Comparison of ENCODE assay signal across 9 cellular contexts in genomic region chr2:159118115-159118858, GRCh38.
DNase-seq lines count a peak whose midpoint lies in the region; ATAC-seq, FAIRE-seq and TF ChIP-seq lines count a peak whose summit lies in the region.
"Had no signal": no experiment of that assay in that cellular context is flagged by ENCODE, and none has a peak within 500 bp of the region (broad histone marks: within the 10 kb centered on the region; RNA-seq: fewer than 3 reads in every experiment).

No MANE protein-coding gene starts in this region.

- H3K9me3 Mint-ChIP-seq in CD8-positive, alpha-beta T cell: peaks cover 2% of the 10 kb centered on the region
- H3K9me3 Mint-ChIP-seq in activated CD8-positive, alpha-beta T cell treated with anti-CD3 and anti-CD28 coated beads for 36 hours: no peaks in the 10 kb centered on the region

- H2BK20ac ChIP-seq in H1 (ENCODE audit: low read length): no peak overlapping the region

- CTCF ChIA-PET in CD8-positive, alpha-beta T cell (lab: Charles Lee): interaction anchor here (0.5 to 6.8 kb wide), 54 partner anchors 9 to 1083 kb away, joined by 3 to 87 read pairs (median 4); no protein-coding TSS in a partner anchor
- CTCF ChIA-PET in activated CD8-positive, alpha-beta T cell treated with anti-CD3 and anti-CD28 coated beads for 36 hours (lab: Charles Lee): interaction anchor here (0.6 to 5.0 kb wide), 59 partner anchors 9 to 1084 kb away, joined by 3 to 69 read pairs (median 4); no protein-coding TSS in a partner anchor
- CTCF ChIA-PET in H1 (lab: Charles Lee; ENCODE audit: partially characterized antibody): interaction anchor here (0.6 to 6.2 kb wide), 84 partner anchors 9 to 1943 kb away, joined by 3 to 79 read pairs (median 5); no protein-coding TSS in a partner anchor

- H2AFZ ChIP-seq in H1 (ENCODE audit: low read length): no peak overlapping the region

- no peak overlapping the region for H4K91ac ChIP-seq in H1 (replicated peaks; ENCODE audit: insufficient read length, low read length)

- no peak overlapping the region for H2BK12ac ChIP-seq in H1 (ENCODE audit: low read depth, low read length)

- TF ChIP-seq RAD21 in H1 (IDR thresholded peaks at IDR 0.05 in 1 of 2, conservative IDR thresholded peaks at IDR 0.05 in 1 of 2; ENCODE audit: low read depth in 2 of 2, low read length in 2 of 2): peak; percentile 96 to 97

- H3K79me2 ChIP-seq in H1 (ENCODE audit: control insufficient read depth in 1 of 2, insufficient read depth in 2 of 2, low read length in 2 of 2): no peaks in the 10 kb centered on the region

- no peak overlapping the region for H4K8ac ChIP-seq in H1 (ENCODE audit: extremely low read depth, insufficient read depth, low read length)

- no peak overlapping the region for H2AK5ac ChIP-seq in H1 (ENCODE audit: low read depth, low read length)

- no peak overlapping the region for H3K4me3 Mint-ChIP-seq in CD8-positive, alpha-beta T cell
- H3K4me3 Mint-ChIP-seq in activated CD8-positive, alpha-beta T cell treated with anti-CD3 and anti-CD28 coated beads for 36 hours: no peak overlapping the region
- H3K4me3 Mint-ChIP-seq: activated naive CD8-positive, alpha-beta T cell had no signal

- H3K9me3 ChIP-seq in CD8-positive, alpha-beta T cell (ENCODE audit: low read length): no peaks in the 10 kb centered on the region
- no peaks in the 10 kb centered on the region for H3K9me3 ChIP-seq in H1 (ENCODE audit: insufficient read depth in 2 of 2, low read depth in 1 of 2, low read length in 1 of 2)

- no peak overlapping the region for H3K23ac ChIP-seq in H1 (ENCODE audit: insufficient read length)

- no peak overlapping the region for H2BK120ac ChIP-seq in H1 (replicated peaks; ENCODE audit: low read depth, low read length)

- peaks cover 12% of the 10 kb centered on the region for H3K4me1 Mint-ChIP-seq in CD8-positive, alpha-beta T cell (ENCODE audit: low read depth)
- peaks cover 4% of the 10 kb centered on the region for H3K4me1 Mint-ChIP-seq in activated CD8-positive, alpha-beta T cell treated with anti-CD3 and anti-CD28 coated beads for 36 hours (ENCODE audit: low read depth)

- H3K36me3 ChIP-seq in CD8-positive, alpha-beta T cell (ENCODE audit: insufficient read depth, low read length): no peaks in the 10 kb centered on the region
- no peaks in the 10 kb centered on the region for H3K36me3 ChIP-seq in H1 (ENCODE audit: control insufficient read depth in 2 of 4, insufficient read depth in 4 of 4, low read length in 3 of 4)

- no peaks in the 10 kb centered on the region for H3K4me1 ChIP-seq in CD8-positive, alpha-beta T cell (ENCODE audit: insufficient read depth, low read length)
- no peaks in the 10 kb centered on the region for H3K4me1 ChIP-seq in H1 (replicated peaks in 1 of 4; ENCODE audit: control insufficient read depth in 3 of 4, insufficient read depth in 4 of 4, low read length in 3 of 4)

- H4K20me1 ChIP-seq in H1 (replicated peaks in 1 of 2; ENCODE audit: control insufficient read depth in 1 of 2, insufficient read depth in 2 of 2, low read length in 2 of 2): no peaks in the 10 kb centered on the region

- H3K9ac ChIP-seq in H1 (replicated peaks in 1 of 4; ENCODE audit: extremely low read depth in 1 of 4, low read depth in 3 of 4, low read length in 3 of 4): no peak overlapping the region

- 57% methylated on average over 11 of the region's 11 CpGs; no CpG with 5 or more reads in 1 of the 2 experiments for WGBS in H1 (ENCODE audit: extremely low coverage in 1 of 2, insufficient coverage in 1 of 2, insufficient read length in 1 of 2, insufficient replicate concordance in 2 of 2, low coverage in 1 of 2, low lambda C conversion rate in 2 of 2, missing lambda C conversion rate in 1 of 2), 2 experiments

- no peaks in the 10 kb centered on the region for H3K79me1 ChIP-seq in H1 (ENCODE audit: low read depth, low read length)

- no peak overlapping the region for H3K27ac Mint-ChIP-seq in CD8-positive, alpha-beta T cell
- no peak overlapping the region for H3K27ac Mint-ChIP-seq in activated CD8-positive, alpha-beta T cell treated with anti-CD3 and anti-CD28 coated beads for 36 hours
- H3K27ac Mint-ChIP-seq: activated naive CD8-positive, alpha-beta T cell had no signal

- FAIRE-seq in H1 (lab: Jason Lieb, UNC): peak; percentile 50

- no peaks in the 10 kb centered on the region for H3K27me3 ChIP-seq in CD8-positive, alpha-beta T cell (ENCODE audit: insufficient read depth, low read length)
- no peaks in the 10 kb centered on the region for H3K27me3 ChIP-seq in H1 (replicated peaks in 1 of 4; ENCODE audit: control insufficient read depth in 3 of 4, extremely low read depth in 1 of 4, insufficient read depth in 3 of 4, low read length in 3 of 4)

- no peak overlapping the region for H3K18ac ChIP-seq in H1 (ENCODE audit: extremely low read depth, low read length)

- no peak overlapping the region for H3K56ac ChIP-seq in H1 (replicated peaks; ENCODE audit: insufficient read length, low read depth, low read length)

- no peak overlapping the region for H4K5ac ChIP-seq in H1 (ENCODE audit: insufficient read length, low read depth, low read length)

- no peak overlapping the region for H2BK15ac ChIP-seq in H1 (ENCODE audit: low read length)

- peak; percentile 80 for TF ChIP-seq CTCF in CD8-positive, alpha-beta T cell (IDR thresholded peaks at IDR 0.05)
- TF ChIP-seq CTCF in activated CD8-positive, alpha-beta T cell treated with anti-CD3 and anti-CD28 coated beads for 36 hours (IDR thresholded peaks at IDR 0.05): peak; percentile 76
- TF ChIP-seq CTCF in H1 (IDR thresholded peaks at IDR 0.05; ENCODE audit: control extremely low read depth in 1 of 3, insufficient read depth in 1 of 3, low read depth in 1 of 3, low read length in 3 of 3): peak; percentile 84 to 97 (median 92)

- DNase-seq in CD8-positive, alpha-beta T cell: peak; percentile 54 to 89 (median 74)
- DNase-seq in NCI-H774 (lab: John Stamatoyannopoulos, UW) (peak; percentile 77), H1 (ENCODE audit: low read depth in 1 of 2, low spot score in 2 of 2) (peak; percentile 59 to 93), midbrain (lab: John Stamatoyannopoulos, UW) (peak; percentile 90)
- DNase-seq in activated CD8-positive, alpha-beta T cell treated with anti-CD3 and anti-CD28 coated beads for 36 hours: peak; percentile 91
- peak; percentile 39 to 59 for DNase-seq in stimulated activated CD8-positive, alpha-beta memory T cell treated with anti-CD3 and anti-CD28 coated beads, Interleukin-4, amount 100 ng/mL, for 4 hours (ENCODE audit: low read depth in 2 of 2, low spot score in 1 of 2)

- no peak overlapping the region for H3K4me3 ChIP-seq in CD8-positive, alpha-beta T cell (ENCODE audit: low read depth, low read length)
- H3K4me3 ChIP-seq in H1 (ENCODE audit: extremely low read depth in 1 of 4, insufficient read depth in 2 of 4, low read depth in 3 of 4, low read length in 4 of 4): no peak overlapping the region

- no peak overlapping the region for H3K4me2 ChIP-seq in H1 (ENCODE audit: insufficient read depth in 1 of 2, low read depth in 2 of 2, low read length in 2 of 2)

- no peak for TF ChIP-seq EP300 in H1 (IDR thresholded peaks at IDR 0.05; ENCODE audit: borderline replicate concordance in 1 of 2, low read depth in 2 of 2, low read length in 2 of 2)

- POLR2A ChIA-PET in CD8-positive, alpha-beta T cell (lab: Charles Lee): interaction anchor here (0.8 to 1.3 kb wide), 3 partner anchors 26 to 92 kb away, joined by 3 to 8 read pairs (median 5); no protein-coding TSS in a partner anchor
- POLR2A ChIA-PET in activated CD8-positive, alpha-beta T cell treated with anti-CD3 and anti-CD28 coated beads for 36 hours (lab: Charles Lee): interaction anchor here (0.6 to 0.9 kb wide), 2 partner anchors 218 to 290 kb away, joined by 3 to 4 read pairs; no protein-coding TSS in a partner anchor
- POLR2A ChIA-PET in H1 (lab: Charles Lee; ENCODE audit: partially characterized antibody): interaction anchor here (0.9 to 1.3 kb wide), 3 partner anchors 12 to 215 kb away, joined by 3 to 4 read pairs (median 4); partner anchors contain the start of gene TANC1

- intact Hi-C loops in CD8-positive, alpha-beta T cell (cut with DNase I, micrococcal nuclease): loop anchor here (1.0 to 5.0 kb wide), 3 partner anchors 83 to 1091 kb away; no protein-coding TSS in a partner anchor
- intact Hi-C loops in activated CD8-positive, alpha-beta T cell treated with anti-CD3 and anti-CD28 coated beads for 36 hours (cut with micrococcal nuclease): loop anchor here (1.0 kb wide), 1 partner anchor 217 kb away; no protein-coding TSS in a partner anchor

- H3K27me3 Mint-ChIP-seq in CD8-positive, alpha-beta T cell (ENCODE audit: low read depth): no peaks in the 10 kb centered on the region
- no peaks in the 10 kb centered on the region for H3K27me3 Mint-ChIP-seq in activated CD8-positive, alpha-beta T cell treated with anti-CD3 and anti-CD28 coated beads for 36 hours
- H3K27me3 Mint-ChIP-seq: activated naive CD8-positive, alpha-beta T cell had no signal

- H2BK5ac ChIP-seq in H1 (ENCODE audit: low read depth, low read length): no peak overlapping the region

- H3K23me2 ChIP-seq in H1 (ENCODE audit: low read depth, low read length): no peaks in the 10 kb centered on the region

- no peak overlapping the region for H3K14ac ChIP-seq in H1 (ENCODE audit: insufficient read length)

- ATAC-seq in CD8-positive, alpha-beta T cell: peak; percentile 75
- peak; percentile 87 for ATAC-seq in GM19372 (IDR thresholded peaks at IDR 0.05; ENCODE audit: low read depth, unreplicated experiment)
- peak; percentile 81 for ATAC-seq in HG03460 (IDR thresholded peaks at IDR 0.05; ENCODE audit: unreplicated experiment)
- peak; percentile 94 for ATAC-seq in activated CD8-positive, alpha-beta T cell treated with anti-CD3 and anti-CD28 coated beads for 36 hours

- H3K27ac ChIP-seq in CD8-positive, alpha-beta T cell (ENCODE audit: low read depth, low read length): no peak overlapping the region
- H3K27ac ChIP-seq in H1 (ENCODE audit: low read depth, low read length): no peak overlapping the region

- no peaks in the 10 kb centered on the region for H3K36me3 Mint-ChIP-seq in CD8-positive, alpha-beta T cell
- H3K36me3 Mint-ChIP-seq in activated CD8-positive, alpha-beta T cell treated with anti-CD3 and anti-CD28 coated beads for 36 hours (ENCODE audit: low read depth): no peaks in the 10 kb centered on the region
- H3K36me3 Mint-ChIP-seq: activated naive CD8-positive, alpha-beta T cell had no signal

- peak overlapping the region; percentile 27 for H3K4ac ChIP-seq in H1 (replicated peaks; ENCODE audit: insufficient read length, low read depth, low read length)

- no peak for TF ChIP-seq POLR2A in H1 (IDR thresholded peaks at IDR 0.05; ENCODE audit: control extremely low read depth in 1 of 2, low read depth in 2 of 2, low read length in 2 of 2)

TF ChIP-seq in H1, 55 proteins besides CTCF, POLR2A, EP300 and RAD21:
- peak; percentile 53; the same call in 1 of the 2 replicates for TF ChIP-seq YY1 (IDR thresholded peaks at IDR 0.05; ENCODE audit: low read depth, low read length)
- peak; percentile 25; the same call in 1 of the 2 replicates for TF ChIP-seq MAFK (IDR thresholded peaks at IDR 0.05; ENCODE audit: low read depth, low read length)
- no peak for TF ChIP-seq TAF7 (optimal IDR thresholded peaks at IDR 0.05; ENCODE audit: borderline replicate concordance, low read depth, low read length)
- no peak for TF ChIP-seq HDAC2 (IDR thresholded peaks at IDR 0.05; ENCODE audit: borderline replicate concordance in 1 of 2, low read depth in 2 of 2, low read length in 2 of 2)
- 0 out of 2 replicates have a peak, but pooled peaks have one; percentile 46 for TF ChIP-seq JUND (IDR thresholded peaks at IDR 0.05; ENCODE audit: low read length)
